8 cellular contexts compared by ENCODE assay signal in the genomic region with DNA sequence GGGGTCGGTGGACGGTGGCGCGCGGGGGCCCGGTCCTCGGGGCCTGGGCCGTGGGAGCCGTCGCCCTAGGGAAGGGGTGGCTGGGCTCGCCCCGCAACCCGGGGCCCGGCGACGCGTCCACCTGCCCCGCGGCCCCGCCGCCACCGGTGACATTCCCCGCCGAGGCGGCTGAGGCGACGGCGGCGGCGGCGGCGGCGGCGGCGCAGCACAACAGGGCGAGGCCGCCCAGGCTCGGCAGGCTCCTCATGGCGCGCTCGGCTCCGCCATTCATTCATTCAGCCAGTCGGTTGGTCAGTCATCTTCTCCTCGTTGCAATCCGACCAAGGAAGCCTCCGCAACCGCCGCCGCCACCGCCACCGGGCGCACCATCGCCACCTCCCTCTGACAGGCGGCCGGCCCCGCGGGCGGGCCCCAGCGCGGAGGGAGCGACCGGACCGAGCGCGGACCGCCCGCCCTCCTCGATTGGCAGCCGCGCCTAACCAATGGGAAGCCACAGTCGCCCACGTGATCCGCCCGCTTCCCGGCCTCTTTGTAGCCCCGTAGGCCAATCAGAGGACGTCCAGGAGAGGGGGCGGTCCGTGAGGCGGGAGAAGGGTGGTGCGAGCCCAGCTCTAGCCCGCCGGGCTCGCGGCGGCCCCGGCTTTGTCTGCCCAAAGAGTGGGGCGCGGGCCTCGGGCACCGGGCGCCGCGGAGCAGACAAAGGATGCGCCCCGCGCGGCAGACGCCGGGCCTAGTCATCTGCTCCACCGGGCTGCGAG. TPM values are rescaled to one million over a fixed set of nuclear protein-coding genes. Genes with fewer than 3 reads are reported as not detected.
DNase-seq lines count a peak whose midpoint lies in the region; ATAC-seq and TF ChIP-seq lines count a peak whose summit lies in the region.

A gene (minus strand): TSS at position 383 of the 758 bp plus-strand sequence. CDS start 112 bp downstream, at position 271.

- H3K4me3 ChIP-seq in heart right ventricle, result peak within 1 kb of the TSS; percentile 48 to 97 (median 84)

- no peaks in the 10 kb centered on the region for H3K9me3 ChIP-seq in heart right ventricle

- H3K27ac ChIP-seq in heart right ventricle, result peak within 1 kb of the TSS; percentile 31 to 93 (median 80)

- TF ChIP-seq CTCF in GM13976 (IDR thresholded peaks at IDR 0.05; ENCODE audit: borderline replicate concordance, control extremely low read depth, extremely low read depth, insufficient read depth, missing control alignments) (no peak), heart right ventricle (IDR thresholded peaks at IDR 0.05) (peak in 1 of 9 donors; percentile 7), type B pancreatic cell (conservative IDR thresholded peaks at IDR 0.05) (no peak)

- H3K27me3 Mint-ChIP-seq in type B pancreatic cell, result no peaks in the 10 kb centered on the region

- peak within 1 kb of the TSS; percentile 70 for H3K27ac Mint-ChIP-seq in type B pancreatic cell

- no peaks in the 10 kb centered on the region for H3K27me3 ChIP-seq in heart right ventricle

- WGBS in heart right ventricle, 2 donors, result 0% methylated on average over 61 to 102 of the region's 102 CpGs

- in situ Hi-C loops in GM13976 (cut with MboI; ENCODE audit: low sequenced_read_pairs, unreplicated experiment), result no loop called here

- intact Hi-C loops in heart right ventricle (cut with DNase I) (loop anchor here in 4 of 10 donors (5.0 to 10.0 kb wide), 4 partner anchors 87 to 99 kb away; no protein-coding TSS in a partner anchor), posterior cingulate gyrus (cut with DNase I) (loop anchor here (2.0 kb wide), 1 partner anchor 95 kb away; no protein-coding TSS in a partner anchor)

- H3K36me3 ChIP-seq in heart right ventricle, result no peaks in the 10 kb centered on the region

- H3K4me1 ChIP-seq in heart right ventricle, result peaks cover 4 to 50% (median 38%) of the 10 kb centered on the region in 9 donors

- H3K4me3 Mint-ChIP-seq in type B pancreatic cell, result peak within 1 kb of the TSS; percentile 84

- H3K36me3 Mint-ChIP-seq in type B pancreatic cell, result peaks cover under 1% of the 10 kb centered on the region

- ATAC-seq in HG02852 (IDR thresholded peaks at IDR 0.05; ENCODE audit: unreplicated experiment) (peak; percentile 93), heart right ventricle (peak; percentile 97 to 99 (median 99))

- H3K9me3 Mint-ChIP-seq in type B pancreatic cell, result no peaks in the 10 kb centered on the region

- H3K4me1 Mint-ChIP-seq in type B pancreatic cell (ENCODE audit: unreplicated experiment), result peaks cover 35% of the 10 kb centered on the region

- peak; percentile 99 for DNase-seq in GM13976 (ENCODE audit: low spot score)
- DNase-seq in NCI-H1436 treated with DMSO at 0.1 percent for 48 hours (lab: John Stamatoyannopoulos, UW), result peak; percentile 87
- peak; percentile 94 for DNase-seq in T follicular helper cell (ENCODE audit: low read depth)
- DNase-seq in amniotic epithelial cell (ENCODE audit: low read depth), result peak; percentile 94
- DNase-seq in heart right ventricle, result peak; percentile 98
- peak; percentile 99 to 100 (median 100) for DNase-seq in posterior cingulate gyrus
- peak; percentile 96 for DNase-seq in type B pancreatic cell (ENCODE audit: extremely low spot score, unreplicated experiment)

RNA-seq across cellular contexts. Expression of the gene that starts here (rescaled TPM):
- 10 to 100 TPM in 5 of 10 donors, 1 to 10 TPM in 5; 5.2 to 39.1 (median 9.6) TPM for total RNA-seq in heart right ventricle
- polyA plus RNA-seq in heart right ventricle, result 1 to 10 TPM; 3.0 TPM
- total RNA-seq in type B pancreatic cell (ENCODE audit: low replicate concordance), result 14.7 and 17.4 TPM in 2 replicates

Comparison
In these comparisons a context has a peak if more than half of its experiments do, and no peak if none do; other contexts are left out.
1. Peak in every context shown above with its lines: DNase-seq, ATAC-seq, H3K4me3 ChIP-seq and H3K27ac ChIP-seq.